Comparison of ENCODE assay signal across 8 cellular contexts in genomic region chr19:50657672-50658437, GRCh38. TPM values are rescaled to one million over a fixed set of nuclear protein-coding genes. Genes with fewer than 3 reads are reported as not detected.
DNase-seq lines count a peak whose midpoint lies in the region; ATAC-seq and TF ChIP-seq lines count a peak whose summit lies in the region.

No MANE protein-coding gene starts in this region.

- no peaks in the 10 kb centered on the region for H3K9me3 ChIP-seq in MM.1S (replicated peaks; ENCODE audit: insufficient read depth, low read length)
- H3K9me3 ChIP-seq in psoas muscle = no peaks in the 10 kb centered on the region

- H3K4me3 Mint-ChIP-seq in T-helper 2 cell treated with Interferon-gamma antibody and Interleukin-4, amounts not matched to agents 5 μg/mL and 100 μg/mL, for 36 hours = peak overlapping the region; percentile 88

- H3K27me3 ChIP-seq in MM.1S (replicated peaks; ENCODE audit: insufficient read depth, low read length) (peaks cover 52% of the 10 kb centered on the region), psoas muscle (ENCODE audit: insufficient read depth in 3 of 3, low read length in 2 of 3) (peaks cover 0 to 56% (median 17%) of the 10 kb centered on the region in 3 donors)

- TF ChIP-seq CTCF in GM12864 (IDR thresholded peaks at IDR 0.05; ENCODE audit: low read depth, low read length, missing control alignments) (no peak), MM.1S (IDR thresholded peaks at IDR 0.05; ENCODE audit: low read length) (no peak), psoas muscle (IDR thresholded peaks at IDR 0.05) (no peak)

- H3K9me2 ChIP-seq in MM.1S (replicated peaks; ENCODE audit: insufficient read depth, low read length) = no peaks in the 10 kb centered on the region

- ATAC-seq in left cardiac atrium (peak; percentile 94 to 96), psoas muscle (peak; percentile 72 to 89 (median 80))

- H3K79me2 ChIP-seq in MM.1S (ENCODE audit: low read length) = no peaks in the 10 kb centered on the region

- no peak overlapping the region for H3K27ac ChIP-seq in MM.1S (ENCODE audit: low read length)
- no peak overlapping the region for H3K27ac ChIP-seq in psoas muscle

- no peak overlapping the region for H3K9ac ChIP-seq in MM.1S (ENCODE audit: low read length)

- H3K4me1 ChIP-seq in MM.1S (ENCODE audit: low read length) (no peaks in the 10 kb centered on the region), psoas muscle (no peaks in the 10 kb centered on the region)

- peaks cover 19% of the 10 kb centered on the region for H3K9me3 Mint-ChIP-seq in T-helper 2 cell treated with Interferon-gamma antibody and Interleukin-4, amounts not matched to agents 5 μg/mL and 100 μg/mL, for 36 hours

- no peak overlapping the region for H2AFZ ChIP-seq in MM.1S (ENCODE audit: low read length)

- H3K4me3 ChIP-seq in GM12864 (ENCODE audit: low read depth, low read length) = no peak overlapping the region
- no peak overlapping the region for H3K4me3 ChIP-seq in MM.1S (ENCODE audit: low read length)
- H3K4me3 ChIP-seq in psoas muscle = no peak overlapping the region

- peak overlapping the region; percentile 27; the same call in 1 of the 2 replicates for H3K4me2 ChIP-seq in MM.1S (ENCODE audit: low read depth, low read length)

- H3K27ac Mint-ChIP-seq in T-helper 2 cell treated with Interferon-gamma antibody and Interleukin-4, amounts not matched to agents 5 μg/mL and 100 μg/mL, for 36 hours = peak overlapping the region; percentile 98

- no peaks in the 10 kb centered on the region for H3F3A ChIP-seq in MM.1S (ENCODE audit: insufficient read depth, low read length)

- no peaks in the 10 kb centered on the region for H3K36me3 Mint-ChIP-seq in T-helper 2 cell treated with Interferon-gamma antibody and Interleukin-4, amounts not matched to agents 5 μg/mL and 100 μg/mL, for 36 hours (ENCODE audit: low read depth)

- intact Hi-C loops in left cardiac atrium (cut with DNase I) = no loop called here
- intact Hi-C loops in psoas muscle (cut with DNase I) = no loop called here

- peaks cover 26% of the 10 kb centered on the region for H3K27me3 Mint-ChIP-seq in T-helper 2 cell treated with Interferon-gamma antibody and Interleukin-4, amounts not matched to agents 5 μg/mL and 100 μg/mL, for 36 hours (ENCODE audit: low read depth)

- H3K36me3 ChIP-seq in MM.1S (replicated peaks; ENCODE audit: insufficient read depth, low read length) (no peaks in the 10 kb centered on the region), psoas muscle (ENCODE audit: insufficient read depth in 1 of 2, low read depth in 1 of 2) (no peaks in the 10 kb centered on the region)

- no peaks in the 10 kb centered on the region for H4K20me1 ChIP-seq in MM.1S (ENCODE audit: insufficient read depth, low read length)

- peaks cover 10% of the 10 kb centered on the region for H3K4me1 Mint-ChIP-seq in T-helper 2 cell treated with Interferon-gamma antibody and Interleukin-4, amounts not matched to agents 5 μg/mL and 100 μg/mL, for 36 hours (ENCODE audit: low read depth)

- DNase-seq in GM12864 (ENCODE audit: low read depth) = peak; percentile 60
- peak; percentile 72 for DNase-seq in MM.1S
- peak; percentile 85 for DNase-seq in T-helper 2 cell treated with Interferon-gamma antibody and Interleukin-4, amounts not matched to agents 5 μg/mL and 100 μg/mL, for 36 hours (ENCODE audit: low spot score)
- peak; percentile 21 to 100 (median 98) for DNase-seq in amygdala (lab: John Stamatoyannopoulos, UW)
- DNase-seq in left cardiac atrium = peak; percentile 95
- DNase-seq in psoas muscle = peak; percentile 82
- peak; percentile 91 for DNase-seq in ureter (ENCODE audit: low spot score)
- no peak for DNase-seq in NK-92 treated with Interleukin-12 subunit alpha and Interleukin-12 subunit beta, amount 100 ng/mL, for 24 hours (lab: John Stamatoyannopoulos, UW)

- WGBS in psoas muscle, 3 donors = 1 to 3% (median 2%) methylated on average over 39 of the region's 39 CpGs

RNA-seq across cellular contexts. Expression of gene C19orf81, which starts 8.6 kb away (rescaled TPM):
- total RNA-seq in left cardiac atrium (1 to 10 TPM; 1.3 to 2.0 TPM), psoas muscle (1 to 10 TPM in 1 of 4 donors, under 1 TPM in 2, not detected in 1; 0.50 to 1.8 (median 0.54) TPM), ureter (1.6 TPM)
- polyA plus RNA-seq in psoas muscle = 1 to 10 TPM in 1 of 3 donors, not detected in 2; 1.5 TPM

RNA-seq across cellular contexts. Expression of gene SYT3, which starts 18.2 kb away (rescaled TPM):
- total RNA-seq in left cardiac atrium (under 1 TPM; 0.24 to 0.52 TPM), psoas muscle (under 1 TPM in 1 of 4 donors, not detected in 3; 0.26 TPM), ureter (0.96 TPM)
- under 1 TPM in 2 of 3 donors, not detected in 1; 0.07 to 0.12 TPM for polyA plus RNA-seq in psoas muscle
